ENCODE assay signal across 8 cellular contexts in genomic region chr19:1438933-1439358, GRCh38. TPM values are rescaled to one million over a fixed set of nuclear protein-coding genes. Genes with fewer than 3 reads are reported as not detected.
DNase-seq lines count a peak whose midpoint lies in the region; ATAC-seq and TF ChIP-seq lines count a peak whose summit lies in the region.

No MANE protein-coding gene starts in this region.

- no peaks in the 10 kb centered on the region for H3K27me3 Mint-ChIP-seq in T-helper 1 cell treated with Interleukin-12 subunit alpha and Interleukin-12 subunit beta and Interleukin-4 antibody, amounts not matched to agents 30 μg/mL and 1 μg/mL, for 36 hours (ENCODE audit: low read depth)
- no peaks in the 10 kb centered on the region for H3K27me3 Mint-ChIP-seq in activated CD4-positive, alpha-beta memory T cell treated with anti-CD3 and anti-CD28 coated beads for 36 hours

- H3K9me3 Mint-ChIP-seq in T-helper 1 cell treated with Interleukin-12 subunit alpha and Interleukin-12 subunit beta and Interleukin-4 antibody, amounts not matched to agents 30 μg/mL and 1 μg/mL, for 36 hours = no peaks in the 10 kb centered on the region
- no peaks in the 10 kb centered on the region for H3K9me3 Mint-ChIP-seq in activated CD4-positive, alpha-beta memory T cell treated with anti-CD3 and anti-CD28 coated beads for 36 hours

- peak overlapping the region; percentile 77 to 96 (median 91) for H3K9ac ChIP-seq in subcutaneous abdominal adipose tissue (ENCODE audit: low read length in 5 of 5)

- H3K4me1 ChIP-seq in subcutaneous abdominal adipose tissue (ENCODE audit: control insufficient read depth in 5 of 5, insufficient read depth in 5 of 5, low read length in 5 of 5) = peaks cover 4 to 30% (median 21%) of the 10 kb centered on the region in 5 donors

- H3K27ac ChIP-seq in subcutaneous abdominal adipose tissue (ENCODE audit: low read depth, low read length) = peak overlapping the region; percentile 65

- intact Hi-C loops in activated CD4-positive, alpha-beta memory T cell treated with anti-CD3 and anti-CD28 coated beads for 36 hours (cut with micrococcal nuclease) = loop anchor here (2.0 to 5.0 kb wide), 2 partner anchors 32 to 33 kb away; partner anchors contain the start of gene DAZAP1

- DNase-seq in T-helper 1 cell (no peak), NK-92 (lab: John Stamatoyannopoulos, UW; ENCODE audit: unreplicated experiment) (no peak), GM10248 (ENCODE audit: extremely low spot score) (no peak)
- no peak for DNase-seq in activated CD4-positive, alpha-beta memory T cell treated with anti-CD3 and anti-CD28 coated beads for 36 hours

- peak overlapping the region; percentile 78 for H3K27ac Mint-ChIP-seq in T-helper 1 cell treated with Interleukin-12 subunit alpha and Interleukin-12 subunit beta and Interleukin-4 antibody, amounts not matched to agents 30 μg/mL and 1 μg/mL, for 36 hours
- peak overlapping the region; percentile 98 for H3K27ac Mint-ChIP-seq in activated CD4-positive, alpha-beta memory T cell treated with anti-CD3 and anti-CD28 coated beads for 36 hours

- no peaks in the 10 kb centered on the region for H3K9me3 ChIP-seq in iPS-18c (ENCODE audit: control insufficient read depth, insufficient read depth, low read length)
- H3K9me3 ChIP-seq in subcutaneous abdominal adipose tissue (ENCODE audit: control insufficient read depth in 5 of 5, low read length in 5 of 5) = no peaks in the 10 kb centered on the region

- peaks cover 37% of the 10 kb centered on the region for H3K36me3 Mint-ChIP-seq in T-helper 1 cell treated with Interleukin-12 subunit alpha and Interleukin-12 subunit beta and Interleukin-4 antibody, amounts not matched to agents 30 μg/mL and 1 μg/mL, for 36 hours (ENCODE audit: low read depth)
- peaks cover 47% of the 10 kb centered on the region for H3K36me3 Mint-ChIP-seq in activated CD4-positive, alpha-beta memory T cell treated with anti-CD3 and anti-CD28 coated beads for 36 hours

- H3K36me3 ChIP-seq in subcutaneous abdominal adipose tissue (ENCODE audit: control insufficient read depth in 5 of 5, insufficient read depth in 5 of 5, low read length in 5 of 5) = peaks cover 0 to 52% (median 43%) of the 10 kb centered on the region in 5 donors

- H3K4me3 Mint-ChIP-seq in T-helper 1 cell treated with Interleukin-12 subunit alpha and Interleukin-12 subunit beta and Interleukin-4 antibody, amounts not matched to agents 30 μg/mL and 1 μg/mL, for 36 hours = peak overlapping the region; percentile 98
- peak overlapping the region; percentile 99 for H3K4me3 Mint-ChIP-seq in activated CD4-positive, alpha-beta memory T cell treated with anti-CD3 and anti-CD28 coated beads for 36 hours

- no peak for TF ChIP-seq CTCF in GM10248 (IDR thresholded peaks at IDR 0.05; ENCODE audit: control extremely low read depth, extremely low read depth, low read depth, missing control alignments)

- POLR2A ChIA-PET in activated CD4-positive, alpha-beta memory T cell treated with anti-CD3 and anti-CD28 coated beads for 36 hours (lab: Charles Lee) = no interaction called here
- POLR2A ChIA-PET in GM10248 (lab: Yijun Ruan, JAX) = interaction anchor here (0.6 kb wide), 1 partner anchor 516 kb away, joined by 9 read pairs; no protein-coding TSS in a partner anchor

- H3K4me1 Mint-ChIP-seq in T-helper 1 cell treated with Interleukin-12 subunit alpha and Interleukin-12 subunit beta and Interleukin-4 antibody, amounts not matched to agents 30 μg/mL and 1 μg/mL, for 36 hours (ENCODE audit: low read depth) = peaks cover 18% of the 10 kb centered on the region
- peaks cover 36% of the 10 kb centered on the region for H3K4me1 Mint-ChIP-seq in activated CD4-positive, alpha-beta memory T cell treated with anti-CD3 and anti-CD28 coated beads for 36 hours (ENCODE audit: low read depth)

- no peak for ATAC-seq in GM21360 (IDR thresholded peaks at IDR 0.05; ENCODE audit: unreplicated experiment)

- CTCF ChIA-PET in activated CD4-positive, alpha-beta memory T cell treated with anti-CD3 and anti-CD28 coated beads for 36 hours (lab: Charles Lee) = interaction anchor here (0.7 kb wide), 1 partner anchor 39 kb away, joined by 3 read pairs; no protein-coding TSS in a partner anchor
- CTCF ChIA-PET in GM10248 (lab: Yijun Ruan, JAX) = interaction anchor here (1.2 kb wide), 1 partner anchor 25 kb away, joined by 3 read pairs; no protein-coding TSS in a partner anchor

- no peaks in the 10 kb centered on the region for H3K27me3 ChIP-seq in subcutaneous abdominal adipose tissue (ENCODE audit: control insufficient read depth in 5 of 5, insufficient read depth in 4 of 5, low read length in 5 of 5)

- H3K4me3 ChIP-seq in iPS-18c (ENCODE audit: insufficient read depth, low read depth, low read length) (peak overlapping the region; percentile 91), subcutaneous abdominal adipose tissue (ENCODE audit: low read depth in 1 of 5, low read length in 5 of 5) (peak overlapping the region; percentile 80 to 97 (median 93))

RNA-seq across cellular contexts. Expression of gene RPS15, which starts 0.8 kb away (rescaled TPM):
- total RNA-seq in activated CD4-positive, alpha-beta memory T cell treated with anti-CD3 and anti-CD28 coated beads for 36 hours = 1,000 to 10,000 TPM; 1,642 to 1,717 TPM

RNA-seq across cellular contexts. Expression of gene APC2, which starts 11.0 kb away (rescaled TPM):
- under 1 TPM; 0.07 to 0.15 TPM for total RNA-seq in activated CD4-positive, alpha-beta memory T cell treated with anti-CD3 and anti-CD28 coated beads for 36 hours

RNA-seq across cellular contexts. Expression of gene DAZAP1, which starts 31.6 kb away (rescaled TPM):
- total RNA-seq in activated CD4-positive, alpha-beta memory T cell treated with anti-CD3 and anti-CD28 coated beads for 36 hours = 100 to 1,000 TPM; 226 to 242 TPM

RNA-seq across cellular contexts. Expression of gene GAMT, which starts 37.6 kb away (rescaled TPM):
- 10 to 100 TPM; 21.0 to 21.1 TPM for total RNA-seq in activated CD4-positive, alpha-beta memory T cell treated with anti-CD3 and anti-CD28 coated beads for 36 hours

RNA-seq across cellular contexts. Expression of gene C19orf25, which starts 40.1 kb away (rescaled TPM):
- total RNA-seq in activated CD4-positive, alpha-beta memory T cell treated with anti-CD3 and anti-CD28 coated beads for 36 hours = 10 to 100 TPM; 24.4 to 26.9 TPM
